Comparison of ENCODE assay signal across 11 cellular contexts in genomic region chr15:49627407-49627877, GRCh38. TPM values are rescaled to one million over a fixed set of nuclear protein-coding genes. Genes with fewer than 3 reads are reported as not detected.
A peak's percentile ranks its signal among the peaks of the same experiment; 100 is the strongest.
DNase-seq lines count a peak whose midpoint lies in the region; ATAC-seq and TF ChIP-seq lines count a peak whose summit lies in the region.
"Had no signal": no experiment of that assay in that cellular context is flagged by ENCODE, and none has a peak within 500 bp of the region (broad histone marks: within the 10 kb centered on the region; RNA-seq: fewer than 3 reads in every experiment).

No MANE protein-coding gene starts in this region.

- H3K79me2 ChIP-seq in ACC112 (ENCODE audit: control insufficient read depth, insufficient read depth, low read length, unreplicated experiment) = peaks cover 37% of the 10 kb centered on the region

- peaks cover 50% of the 10 kb centered on the region for H3K36me3 Mint-ChIP-seq in HFFc6 (ENCODE audit: low read depth)

- peaks cover 29% of the 10 kb centered on the region for H3K36me3 ChIP-seq in ACC112 (ENCODE audit: insufficient read depth, low read length)

- peak overlapping the region; percentile 21; the same call in 1 of the 2 replicates for H3K27ac Mint-ChIP-seq in HFFc6

- H3K4me3 Mint-ChIP-seq in HFFc6 = peak overlapping the region; percentile 15; the same call in 1 of the 2 replicates

- DNase-seq in HFFc6 (peak; percentile 93), SW480 (ENCODE audit: low spot score) (peak; percentile 22), fibroblast of villous mesenchyme (ENCODE audit: low read depth) (peak; percentile 63), NCI-H524 treated with DMSO at 0.1 percent for 48 hours (lab: John Stamatoyannopoulos, UW) (no peak), SHP77 treated with DMSO at 0.1 percent for 48 hours (lab: John Stamatoyannopoulos, UW) (no peak)
- DNase-seq: amygdala, BE2C, NCI-H1092 treated with DMSO at 0.1 percent for 48 hours had no signal

- peaks cover 35% of the 10 kb centered on the region for H3K4me1 ChIP-seq in ACC112 (ENCODE audit: control insufficient read depth, insufficient read depth, low read length, unreplicated experiment)
- H3K4me1 ChIP-seq: BE2C had no signal

- ATAC-seq in HG02678 (IDR thresholded peaks at IDR 0.05; ENCODE audit: unreplicated experiment) = no peak
- no peak for ATAC-seq in HG02981 (IDR thresholded peaks at IDR 0.05; ENCODE audit: unreplicated experiment)

- peaks cover 73% of the 10 kb centered on the region for H3K4me1 Mint-ChIP-seq in HFFc6 (ENCODE audit: low read depth)

- peak overlapping the region; percentile 88 for H3K27ac ChIP-seq in ACC112 (ENCODE audit: low read depth, low read length)

- peak overlapping the region; percentile 58; the same call in 1 of the 2 replicates for H3K4me3 ChIP-seq in ACC112 (ENCODE audit: low read depth, low read length)
- H3K4me3 ChIP-seq in fibroblast of villous mesenchyme (ENCODE audit: low read depth, low read length) = no peak overlapping the region

- no peaks in the 10 kb centered on the region for H3K27me3 ChIP-seq in ACC112 (ENCODE audit: insufficient read depth, low read length)
- H3K27me3 ChIP-seq: BE2C had no signal

- H3K27me3 Mint-ChIP-seq in HFFc6 (ENCODE audit: insufficient read depth) = no peaks in the 10 kb centered on the region

- H3K9me3 Mint-ChIP-seq in HFFc6 = peaks cover 12% of the 10 kb centered on the region

- H2AFZ ChIP-seq in ACC112 (ENCODE audit: low read length, unreplicated experiment) = no peak overlapping the region

- TF ChIP-seq CTCF in HFFc6 (IDR thresholded peaks at IDR 0.05) (no peak), fibroblast of villous mesenchyme (IDR thresholded peaks at IDR 0.05; ENCODE audit: insufficient read depth, low read depth, low read length) (no peak)

RNA-seq across cellular contexts. Expression of gene DTWD1, which starts 6.6 kb away (rescaled TPM):
- 10 to 100 TPM; 43.5 to 48.2 (median 46.8) TPM for total RNA-seq in HFFc6 (2021; fragmentation: NEBNext Ultra II Directional; extraction: Animal tissue kit (Norgen Biotek cat#: 25700))
- 20.9 and 38.0 TPM in 2 replicates for total RNA-seq in fibroblast of villous mesenchyme

RNA-seq across cellular contexts. Expression of gene FAM227B, which starts 6.8 kb away (rescaled TPM):
- 1 to 10 TPM; 4.3 to 7.5 (median 5.7) TPM for total RNA-seq in HFFc6 (2021; fragmentation: NEBNext Ultra II Directional; extraction: Animal tissue kit (Norgen Biotek cat#: 25700))
- total RNA-seq in fibroblast of villous mesenchyme = 3.9 and 4.3 TPM in 2 replicates

Comparison
In these comparisons a context has a peak if more than half of its experiments do, and no peak if none do; other contexts are left out.
1. DNase-seq: peak in HFFc6 (single experiment), SW480 (single experiment) and fibroblast of villous mesenchyme (single experiment); none in NCI-H524 treated with DMSO at 0.1 percent for 48 hours (single experiment) and SHP77 treated with DMSO at 0.1 percent for 48 hours (single experiment).